8 cellular contexts compared by ENCODE assay signal in genomic region chr5:42992035-42992570, GRCh38. TPM values are rescaled to one million over a fixed set of nuclear protein-coding genes. Genes with fewer than 3 reads are reported as not detected.
DNase-seq lines count a peak whose midpoint lies in the region; ATAC-seq and TF ChIP-seq lines count a peak whose summit lies in the region.

No MANE protein-coding gene starts in this region.

- H3K4me3 Mint-ChIP-seq in activated T-helper 2 cell treated with anti-CD3 and anti-CD28 coated beads, Interferon-gamma antibody, Interleukin-2, Interleukin-4, amounts not matched to agents 10 μg/mL and 5 μg/mL and 100 μg/mL, durations not matched to agents 14 hours and 24 hours and 36 hours (ENCODE audit: low read depth), result peak overlapping the region; percentile 100

- ATAC-seq in GM19395 (IDR thresholded peaks at IDR 0.05; ENCODE audit: unreplicated experiment), result peak; percentile 49
- peak; percentile 47 for ATAC-seq in HG03460 (IDR thresholded peaks at IDR 0.05; ENCODE audit: unreplicated experiment)
- peak; percentile 79 for ATAC-seq in Panc1

- peak overlapping the region; percentile 94 for H3K4me2 ChIP-seq in osteoblast (ENCODE audit: insufficient read depth, low read length)

- peaks cover 15% of the 10 kb centered on the region for H3K36me3 Mint-ChIP-seq in activated T-helper 2 cell treated with anti-CD3 and anti-CD28 coated beads, Interferon-gamma antibody, Interleukin-2, Interleukin-4, amounts not matched to agents 10 μg/mL and 5 μg/mL and 100 μg/mL, durations not matched to agents 14 hours and 24 hours and 36 hours (ENCODE audit: low read depth)

- H3K4me3 ChIP-seq in BJ (ENCODE audit: low read depth, low read length) (peak overlapping the region; percentile 47), Panc1 (ENCODE audit: low read depth in 2 of 2, low read length in 2 of 2) (peak overlapping the region; percentile 43 to 63), osteoblast (ENCODE audit: insufficient read depth, low read length) (peak overlapping the region; percentile 86), testis (peak overlapping the region; percentile 60 to 63)

- POLR2A ChIA-PET in BJ (lab: Charles Lee) (interaction anchor here (0.6 kb wide), 3 partner anchors 14 to 492 kb away, joined by 3 to 20 read pairs (median 3); partner anchors contain the start of gene TMEM267), Panc1 (lab: Charles Lee) (no interaction called here)

- BruUV-seq in Panc1 (replicated peaks; lab: Mats Ljungman, UMichigan), result no TSS peak

- H3K9me3 ChIP-seq in Panc1 (ENCODE audit: control insufficient read depth, insufficient read depth, low read depth, low read length) (peaks cover 10% of the 10 kb centered on the region; the same call in 1 of the 2 replicates), osteoblast (ENCODE audit: low read depth, low read length) (no peaks in the 10 kb centered on the region), testis (no peaks in the 10 kb centered on the region)

- H3K9me3 Mint-ChIP-seq in activated T-helper 2 cell treated with anti-CD3 and anti-CD28 coated beads, Interferon-gamma antibody, Interleukin-2, Interleukin-4, amounts not matched to agents 10 μg/mL and 5 μg/mL and 100 μg/mL, durations not matched to agents 14 hours and 24 hours and 36 hours, result peaks cover 4% of the 10 kb centered on the region

- H3K27ac ChIP-seq in Panc1 (ENCODE audit: low read length) (peak overlapping the region; percentile 93), osteoblast (ENCODE audit: low read depth, low read length) (peak overlapping the region; percentile 97), testis (peak overlapping the region; percentile 65 to 85)

- DNase-seq in BJ (ENCODE audit: low read depth) (peak; percentile 31), Panc1 (ENCODE audit: low read depth, low spot score) (no peak), germinal center (ENCODE audit: low spot score) (peak; percentile 50), osteoblast (ENCODE audit: insufficient read length, low spot score, missing footprints) (peak; percentile 85), testis (peak; percentile 67)
- DNase-seq in activated T-helper 2 cell treated with anti-CD3 and anti-CD28 coated beads, Interferon-gamma antibody, Interleukin-2, Interleukin-4, amounts not matched to agents 10 μg/mL and 5 μg/mL and 100 μg/mL, durations not matched to agents 14 hours and 24 hours and 36 hours (ENCODE audit: low spot score), result peak; percentile 79

- H3K27ac Mint-ChIP-seq in activated T-helper 2 cell treated with anti-CD3 and anti-CD28 coated beads, Interferon-gamma antibody, Interleukin-2, Interleukin-4, amounts not matched to agents 10 μg/mL and 5 μg/mL and 100 μg/mL, durations not matched to agents 14 hours and 24 hours and 36 hours, result peak overlapping the region; percentile 100

- peaks cover 44% of the 10 kb centered on the region for H3K4me1 Mint-ChIP-seq in activated T-helper 2 cell treated with anti-CD3 and anti-CD28 coated beads, Interferon-gamma antibody, Interleukin-2, Interleukin-4, amounts not matched to agents 10 μg/mL and 5 μg/mL and 100 μg/mL, durations not matched to agents 14 hours and 24 hours and 36 hours (ENCODE audit: low read depth)

- in situ Hi-C loops in Panc1 (cut with HindIII; ENCODE audit: low pct_unique_long_range_greater_than_20kb, low sequenced_read_pairs), result no loop called here

- peak overlapping the region; percentile 93 for H2AFZ ChIP-seq in osteoblast (ENCODE audit: low read length)

- no peaks in the 10 kb centered on the region for H4K20me1 ChIP-seq in osteoblast (ENCODE audit: insufficient read depth, low read length)

- no peak for TF ChIP-seq POLR2A in testis (IDR thresholded peaks at IDR 0.05)

- CTCF ChIA-PET in BJ (lab: Yijun Ruan, JAX), result interaction anchor here (1.0 to 3.3 kb wide), 3 partner anchors 49 to 80 kb away, joined by 3 to 12 read pairs (median 6); no protein-coding TSS in a partner anchor
- CTCF ChIA-PET in Panc1 (lab: Charles Lee), result no interaction called here

- TF ChIP-seq CTCF in BJ (IDR thresholded peaks at IDR 0.05; ENCODE audit: insufficient read depth, low read depth, low read length), result no peak
- TF ChIP-seq CTCF in Panc1 (IDR thresholded peaks at IDR 0.05), result no peak
- TF ChIP-seq CTCF in osteoblast (IDR thresholded peaks at IDR 0.05; ENCODE audit: extremely low read depth, low read depth, low read length), result no peak
- no peak for TF ChIP-seq CTCF in testis (IDR thresholded peaks at IDR 0.05)

- 11% methylated on average over 43 of the region's 43 CpGs; no CpG with 5 or more reads in 1 of the 2 donors for WGBS in testis, 2 donors

- H3K36me3 ChIP-seq in BJ (ENCODE audit: control insufficient read depth, insufficient read depth, low read length), result no peaks in the 10 kb centered on the region
- H3K36me3 ChIP-seq in Panc1 (ENCODE audit: control insufficient read depth, insufficient read depth, low read length), result no peaks in the 10 kb centered on the region
- H3K36me3 ChIP-seq in osteoblast (ENCODE audit: insufficient read depth, low read length), result no peaks in the 10 kb centered on the region
- no peaks in the 10 kb centered on the region for H3K36me3 ChIP-seq in testis (ENCODE audit: low read depth, missing control alignments)

- intact Hi-C loops in Panc1 (cut with micrococcal nuclease; ENCODE audit: unreplicated experiment), result no loop called here
- intact Hi-C loops in activated T-helper 2 cell treated with anti-CD3 and anti-CD28 coated beads, Interferon-gamma antibody, Interleukin-2, Interleukin-4, amounts not matched to agents 10 μg/mL and 5 μg/mL and 100 μg/mL, durations not matched to agents 14 hours and 24 hours and 36 hours (cut with micrococcal nuclease), result loop anchor here (5.0 kb wide), 3 partner anchors 115 to 200 kb away; partner anchors contain the start of genes NIM1K and ZNF131
- intact Hi-C loops in testis (cut with DNase I; ENCODE audit: low total_unique reads), result loop anchor here (5.0 kb wide), 1 partner anchor 50 kb away; the partner anchor contains the start of gene ANXA2R

- no peaks in the 10 kb centered on the region for H3K27me3 Mint-ChIP-seq in activated T-helper 2 cell treated with anti-CD3 and anti-CD28 coated beads, Interferon-gamma antibody, Interleukin-2, Interleukin-4, amounts not matched to agents 10 μg/mL and 5 μg/mL and 100 μg/mL, durations not matched to agents 14 hours and 24 hours and 36 hours (ENCODE audit: low read depth)

- H3K4me1 ChIP-seq in Panc1 (ENCODE audit: control insufficient read depth, insufficient read depth, low read length), result 0 out of 2 replicates have a peak, but pooled peaks cover 3% of the 10 kb centered on the region
- peaks cover 29% of the 10 kb centered on the region for H3K4me1 ChIP-seq in osteoblast (ENCODE audit: insufficient read depth, low read length)
- no peaks in the 10 kb centered on the region for H3K4me1 ChIP-seq in testis

- H3K79me2 ChIP-seq in osteoblast (ENCODE audit: insufficient read depth, low read length), result peaks cover 42% of the 10 kb centered on the region

- no peaks in the 10 kb centered on the region for H3K27me3 ChIP-seq in BJ (ENCODE audit: control insufficient read depth, insufficient read depth, low read length)
- no peaks in the 10 kb centered on the region for H3K27me3 ChIP-seq in Panc1 (ENCODE audit: control insufficient read depth, insufficient read depth, low read length)
- H3K27me3 ChIP-seq in osteoblast (ENCODE audit: insufficient read depth, low read length), result no peaks in the 10 kb centered on the region
- H3K27me3 ChIP-seq in testis, result no peaks in the 10 kb centered on the region

RNA-seq across cellular contexts. Expression of gene ANXA2R, which starts 48.0 kb away (rescaled TPM):
- polyA plus RNA-seq in BJ (2011; rRNA removed) (0.53 and 0.74 TPM in 2 replicates), testis (ENCODE audit: insufficient read depth, low read depth, low replicate concordance) (1.6 TPM)
- 2.4 and 3.0 TPM in 2 replicates for polyA minus RNA-seq in BJ (2011; rRNA and poly(A)+ RNA removed)
- total RNA-seq in Panc1 (2021; ENCODE audit: unreplicated experiment) (6.2 TPM), osteoblast (3.5 and 3.6 TPM in 2 replicates), testis (10 to 100 TPM in 1 of 2 donors, 1 to 10 TPM in 1; 5.1 to 10.2 TPM)
- polyA plus RNA-seq in Panc1 (2012; ENCODE audit: insufficient read length), result 4.0 TPM
- total RNA-seq in activated T-helper 2 cell treated with anti-CD3 and anti-CD28 coated beads, Interferon-gamma antibody, Interleukin-2, Interleukin-4, amounts not matched to agents 10 μg/mL and 5 μg/mL and 100 μg/mL, durations not matched to agents 14 hours and 24 hours and 36 hours, result 2.1 and 2.5 TPM in 2 replicates
